ENCODE assay signal across 10 cellular contexts in the genomic region with DNA sequence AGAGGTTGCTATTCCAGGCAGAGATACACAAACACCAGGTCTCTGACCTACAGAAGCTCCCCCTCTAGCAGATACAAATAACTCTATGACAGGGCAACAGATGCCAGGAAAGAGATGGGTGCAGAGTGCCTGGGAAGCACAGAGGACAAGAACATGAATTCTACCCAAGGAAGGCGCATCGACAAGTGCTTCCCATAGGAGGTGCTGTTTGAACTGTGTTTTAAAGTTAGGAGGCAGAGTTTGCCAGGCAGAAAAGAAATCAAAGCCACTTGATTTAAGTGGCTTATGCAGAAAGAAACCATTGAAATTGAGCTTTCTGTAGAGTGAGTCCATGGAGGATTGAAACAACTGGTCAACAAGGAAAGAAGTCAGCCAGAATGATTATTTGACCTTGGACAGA. TPM values are rescaled to one million over a fixed set of nuclear protein-coding genes. Genes with fewer than 3 reads are reported as not detected.
DNase-seq lines count a peak whose midpoint lies in the region; ATAC-seq and TF ChIP-seq lines count a peak whose summit lies in the region.
"Had no signal": no experiment of that assay in that cellular context is flagged by ENCODE, and none has a peak within 500 bp of the region (broad histone marks: within the 10 kb centered on the region; RNA-seq: fewer than 3 reads in every experiment).

No MANE protein-coding gene starts in this region.

- peaks cover 19% of the 10 kb centered on the region for H3K9me3 Mint-ChIP-seq in stimulated activated naive CD8-positive, alpha-beta T cell treated with anti-CD3 and anti-CD28 coated beads, Interleukin-15, Interleukin-2, amounts not matched to agents 100 ng/mL and 50 ng/mL, for 24 hours

- no peak for DNase-seq in stimulated activated naive CD8-positive, alpha-beta T cell treated with anti-CD3 and anti-CD28 coated beads, Interleukin-15, Interleukin-2, amounts not matched to agents 100 U/mL and 50 U/mL, for 24 hours
- DNase-seq in NT2/D1 (ENCODE audit: low read depth, low spot score) = peak; percentile 8
- DNase-seq in fibroblast of villous mesenchyme (ENCODE audit: low read depth) = peak; percentile 26
- DNase-seq in NCI-H2107 (lab: John Stamatoyannopoulos, UW) = no peak
- DNase-seq in dermis blood vessel endothelial cell = no peak
- no peak for DNase-seq in NCI-H774 (lab: John Stamatoyannopoulos, UW)
- DNase-seq in dedifferentiated amniotic fluid mesenchymal stem cell (ENCODE audit: extremely low spot score) = no peak
- DNase-seq: Peyer's patch had no signal

- H3K9me3 ChIP-seq in NT2/D1 (ENCODE audit: insufficient read depth, low read length) = peaks cover 11% of the 10 kb centered on the region; the same call in 1 of the 2 replicates
- H3K9me3 ChIP-seq: Peyer's patch had no signal

- no peak overlapping the region for H3K4me3 ChIP-seq in NT2/D1 (ENCODE audit: insufficient read length, low read depth)
- H3K4me3 ChIP-seq in fibroblast of villous mesenchyme (ENCODE audit: low read depth, low read length) = no peak overlapping the region
- H3K4me3 ChIP-seq: Peyer's patch had no signal

- no peaks in the 10 kb centered on the region for H3K27me3 ChIP-seq in NT2/D1 (ENCODE audit: insufficient read depth, insufficient read length)
- H3K27me3 ChIP-seq: Peyer's patch had no signal

- H3K36me3 ChIP-seq in NT2/D1 (ENCODE audit: insufficient read depth, insufficient read length, low read length) = no peaks in the 10 kb centered on the region
- H3K36me3 ChIP-seq: Peyer's patch had no signal

- peak overlapping the region; percentile 20 for H3K4me3 Mint-ChIP-seq in stimulated activated naive CD8-positive, alpha-beta T cell treated with anti-CD3 and anti-CD28 coated beads, Interleukin-15, Interleukin-2, amounts not matched to agents 100 ng/mL and 50 ng/mL, for 24 hours

- peak; percentile 44 for TF ChIP-seq CTCF in fibroblast of villous mesenchyme (IDR thresholded peaks at IDR 0.05; ENCODE audit: insufficient read depth, low read depth, low read length)

- ATAC-seq in stimulated activated naive CD8-positive, alpha-beta T cell treated with anti-CD3 and anti-CD28 coated beads, Interleukin-15, Interleukin-2, amounts not matched to agents 100 U/mL and 50 U/mL, for 24 hours = no peak

- H3K36me3 Mint-ChIP-seq in stimulated activated naive CD8-positive, alpha-beta T cell treated with anti-CD3 and anti-CD28 coated beads, Interleukin-15, Interleukin-2, amounts not matched to agents 100 ng/mL and 50 ng/mL, for 24 hours (ENCODE audit: low read depth) = peaks cover 11% of the 10 kb centered on the region

- H3K27me3 Mint-ChIP-seq in stimulated activated naive CD8-positive, alpha-beta T cell treated with anti-CD3 and anti-CD28 coated beads, Interleukin-15, Interleukin-2, amounts not matched to agents 100 ng/mL and 50 ng/mL, for 24 hours = peaks cover 6% of the 10 kb centered on the region

- H3K27ac Mint-ChIP-seq in stimulated activated naive CD8-positive, alpha-beta T cell treated with anti-CD3 and anti-CD28 coated beads, Interleukin-15, Interleukin-2, amounts not matched to agents 100 ng/mL and 50 ng/mL, for 24 hours = peak overlapping the region; percentile 68
- H3K27ac Mint-ChIP-seq: activated T-cell treated with anti-CD3 and anti-CD28 coated beads, Interleukin-2, amount 50 U/mL, for 72 hours had no signal

- H3K9ac ChIP-seq in NT2/D1 (ENCODE audit: insufficient read length, low read depth) = no peak overlapping the region

- no peaks in the 10 kb centered on the region for H3K4me1 ChIP-seq in NT2/D1 (ENCODE audit: insufficient read depth, insufficient read length)

- peaks cover 61% of the 10 kb centered on the region for H3K4me1 Mint-ChIP-seq in stimulated activated naive CD8-positive, alpha-beta T cell treated with anti-CD3 and anti-CD28 coated beads, Interleukin-15, Interleukin-2, amounts not matched to agents 100 ng/mL and 50 ng/mL, for 24 hours (ENCODE audit: low read depth)

RNA-seq across cellular contexts. Expression of gene EGR2, which starts 35.3 kb away (rescaled TPM):
- total RNA-seq in fibroblast of villous mesenchyme (1.7 and 1.9 TPM in 2 replicates), dermis blood vessel endothelial cell (0.37 and 1.0 TPM in 2 replicates)

RNA-seq across cellular contexts. Expression of gene ADO, which starts 46.9 kb away (rescaled TPM):
- 25.5 and 29.0 TPM in 2 replicates for total RNA-seq in fibroblast of villous mesenchyme
- total RNA-seq in dermis blood vessel endothelial cell = 22.3 and 24.8 TPM in 2 replicates

Comparison
In these comparisons a context has a peak if more than half of its experiments do, and no peak if none do; other contexts are left out.
1. DNase-seq: peak in NT2/D1 (single experiment) and fibroblast of villous mesenchyme (single experiment); none in stimulated activated naive CD8-positive, alpha-beta T cell treated with anti-CD3 and anti-CD28 coated beads, Interleukin-15, Interleukin-2, amounts not matched to agents 100 U/mL and 50 U/mL, for 24 hours (single experiment), NCI-H2107 (single experiment), dermis blood vessel endothelial cell (single experiment), NCI-H774 (single experiment) and dedifferentiated amniotic fluid mesenchymal stem cell (single experiment).